Comparison of ENCODE assay signal across 8 cellular contexts in the genomic region with DNA sequence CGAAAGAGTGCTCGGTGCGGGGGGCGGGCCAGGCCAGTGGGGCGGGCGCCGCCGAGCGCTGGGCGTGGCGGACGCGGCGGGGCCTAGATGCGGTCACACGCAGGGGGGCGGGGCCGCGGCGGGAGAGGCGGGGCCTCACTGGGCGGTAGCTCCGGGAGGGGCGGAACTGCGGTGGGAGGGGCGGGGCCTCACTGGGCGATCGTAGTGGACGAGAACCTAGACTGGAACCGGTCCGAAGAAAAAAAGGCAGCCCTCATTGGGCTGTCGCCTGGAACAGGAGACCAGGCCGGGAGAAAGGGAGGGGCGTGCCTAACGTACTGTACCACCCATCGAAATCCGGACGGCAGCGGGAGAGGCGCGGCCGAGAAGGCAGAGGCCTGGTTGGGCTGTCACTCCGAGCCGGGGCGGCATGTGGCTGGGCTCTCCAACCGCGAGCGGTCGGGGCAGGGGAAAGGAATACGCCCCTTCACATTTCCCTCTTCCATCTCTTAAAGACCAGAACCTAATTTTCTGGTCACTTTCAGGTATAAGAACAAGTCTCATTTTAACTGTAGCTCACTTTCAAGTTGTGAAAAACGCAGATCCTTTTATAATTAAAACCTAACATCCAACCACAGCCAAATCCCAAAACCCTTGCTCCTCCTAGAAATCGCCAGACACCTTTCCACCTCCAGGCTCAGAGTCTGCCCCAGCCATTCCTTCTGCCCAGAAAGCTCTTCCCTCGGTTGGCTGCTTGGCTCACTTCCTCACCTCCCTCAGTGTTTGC. TPM values are rescaled to one million over a fixed set of nuclear protein-coding genes. Genes with fewer than 3 reads are reported as not detected.
DNase-seq lines count a peak whose midpoint lies in the region; ATAC-seq and TF ChIP-seq lines count a peak whose summit lies in the region.

A gene with protein sequence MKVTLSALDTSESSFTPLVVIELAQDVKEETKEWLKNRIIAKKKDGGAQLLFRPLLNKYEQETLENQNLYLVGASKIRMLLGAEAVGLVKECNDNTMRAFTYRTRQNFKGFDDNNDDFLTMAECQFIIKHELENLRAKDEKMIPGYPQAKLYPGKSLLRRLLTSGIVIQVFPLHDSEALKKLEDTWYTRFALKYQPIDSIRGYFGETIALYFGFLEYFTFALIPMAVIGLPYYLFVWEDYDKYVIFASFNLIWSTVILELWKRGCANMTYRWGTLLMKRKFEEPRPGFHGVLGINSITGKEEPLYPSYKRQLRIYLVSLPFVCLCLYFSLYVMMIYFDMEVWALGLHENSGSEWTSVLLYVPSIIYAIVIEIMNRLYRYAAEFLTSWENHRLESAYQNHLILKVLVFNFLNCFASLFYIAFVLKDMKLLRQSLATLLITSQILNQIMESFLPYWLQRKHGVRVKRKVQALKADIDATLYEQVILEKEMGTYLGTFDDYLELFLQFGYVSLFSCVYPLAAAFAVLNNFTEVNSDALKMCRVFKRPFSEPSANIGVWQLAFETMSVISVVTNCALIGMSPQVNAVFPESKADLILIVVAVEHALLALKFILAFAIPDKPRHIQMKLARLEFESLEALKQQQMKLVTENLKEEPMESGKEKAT (minus strand): TSS at position 38 of the 766 bp plus-strand sequence. CDS start 16,159 bp downstream, outside the sequence.

- peak within 1 kb of the TSS; percentile 91; the same call in 2 of the 3 replicates for H2BK15ac ChIP-seq in IMR-90 (ENCODE audit: low read depth, low read length)

- H3K27ac ChIP-seq in IMR-90 (ENCODE audit: insufficient read depth, low read length), result peak within 1 kb of the TSS; percentile 78

- H2BK5ac ChIP-seq in IMR-90 (ENCODE audit: low read depth, low read length, poor library complexity, severe bottlenecking), result peak within 1 kb of the TSS; percentile 68

- no peaks in the 10 kb centered on the region for H3K9me3 ChIP-seq in IMR-90 (ENCODE audit: control insufficient read depth, insufficient read depth, low read length)

- no peaks in the 10 kb centered on the region for H3K36me3 ChIP-seq in IMR-90 (ENCODE audit: control insufficient read depth, insufficient read depth, low read length)

- dilution Hi-C loops in IMR-90 (cut with HindIII; ENCODE audit: low sequenced_read_pairs, unreplicated experiment), result no loop called here

- H3K4ac ChIP-seq in IMR-90 (ENCODE audit: low read depth, low read length), result peak within 1 kb of the TSS; percentile 92

- H2AK9ac ChIP-seq in IMR-90 (replicated peaks; ENCODE audit: low read depth, low read length, poor library complexity), result peak within 1 kb of the TSS; percentile 89

- peak within 1 kb of the TSS; percentile 92 for H3K23ac ChIP-seq in IMR-90 (ENCODE audit: low read depth, low read length)

- BruUV-seq in IMR-90 (replicated peaks; lab: Mats Ljungman, UMichigan), result no TSS peak

- no peak for TF ChIP-seq RAD21 in IMR-90 (IDR thresholded peaks at IDR 0.05; ENCODE audit: low read length)

- peak within 1 kb of the TSS; percentile 81 for H3K4me3 ChIP-seq in IMR-90 (ENCODE audit: insufficient read depth, low read depth, low read length)
- peak within 1 kb of the TSS; percentile 74 for H3K4me3 ChIP-seq in epithelial cell of esophagus (ENCODE audit: low read length)

- no peak for TF ChIP-seq CTCF in IMR-90 (conservative IDR thresholded peaks at IDR 0.05; ENCODE audit: low read depth, low read length)
- no peak for TF ChIP-seq CTCF in epithelial cell of esophagus (IDR thresholded peaks at IDR 0.05; ENCODE audit: insufficient read depth, low read depth, low read length, missing control alignments)

- DNase-seq in DMS 273 treated with DMSO at 0.1 percent for 48 hours (lab: John Stamatoyannopoulos, UW) (peak; percentile 93), IMR-90 (peak; percentile 99), OCI-M1 (lab: John Stamatoyannopoulos, UW) (peak; percentile 99), activated T-cell treated with anti-CD3 and anti-CD28 coated beads for 48 hours (ENCODE audit: low read depth) (peak; percentile 96), epithelial cell of esophagus (ENCODE audit: low read depth) (peak; percentile 99), middle frontal gyrus (ENCODE audit: extremely low spot score, low spot score) (peak; percentile 94)
- peak; percentile 91 to 92 for DNase-seq in stimulated activated CD8-positive, alpha-beta memory T cell treated with anti-CD3 and anti-CD28 coated beads, Interleukin-2, amount 100 ng/mL, for 1 hour (ENCODE audit: low read depth in 2 of 2)

- peak within 1 kb of the TSS; percentile 54 for H3K18ac ChIP-seq in IMR-90 (ENCODE audit: low read depth, low read length)

- H4K91ac ChIP-seq in IMR-90 (ENCODE audit: insufficient read depth, low read depth, low read length), result peak within 1 kb of the TSS; percentile 49

- H3K14ac ChIP-seq in IMR-90 (replicated peaks; ENCODE audit: low read depth, low read length), result peak within 1 kb of the TSS; percentile 89

- H3K9me1 ChIP-seq in IMR-90 (ENCODE audit: insufficient read depth, low read length), result no peaks in the 10 kb centered on the region

- peaks cover 16 to 31% of the 10 kb centered on the region in 2 experiments for H3K79me1 ChIP-seq in IMR-90 (ENCODE audit: low read depth in 1 of 2, low read length in 2 of 2)

- H2AK5ac ChIP-seq in IMR-90 (ENCODE audit: low read depth, low read length), result peak within 1 kb of the TSS; percentile 47

- peak within 1 kb of the TSS; percentile 73 for H2BK20ac ChIP-seq in IMR-90 (ENCODE audit: low read depth, low read length)

- peak within 1 kb of the TSS; percentile 98 for H3K9ac ChIP-seq in IMR-90 (ENCODE audit: low read depth, low read length)

- CTCF ChIA-PET in IMR-90 (lab: Yijun Ruan, JAX), result interaction anchor here (0.6 kb wide), 1 partner anchor 855 kb away, joined by 3 read pairs; no protein-coding TSS in a partner anchor

- no peak for TF ChIP-seq POLR2A in IMR-90 (IDR thresholded peaks at IDR 0.05; ENCODE audit: low read depth, low read length)

- H3K27me3 ChIP-seq in IMR-90 (ENCODE audit: control insufficient read depth, insufficient read depth, low read length), result no peaks in the 10 kb centered on the region

- H4K5ac ChIP-seq in IMR-90 (ENCODE audit: low read depth, low read length), result peak within 1 kb of the TSS; percentile 95

- intact Hi-C loops in IMR-90 (cut with micrococcal nuclease), result loop anchor here (2.0 to 10.0 kb wide), 4 partner anchors 69 to 397 kb away; a partner anchor contains a TSS

- in situ Hi-C loops in IMR-90 (cut with MboI; ENCODE audit: low sequenced_read_pairs), result loop anchor here (5.0 kb wide), 1 partner anchor 65 kb away; no protein-coding TSS in a partner anchor

- H4K20me1 ChIP-seq in IMR-90 (ENCODE audit: insufficient read depth, low read length), result no peaks in the 10 kb centered on the region; the same call in 1 of the 2 replicates

- H2AFZ ChIP-seq in IMR-90 (replicated peaks; ENCODE audit: low read length, poor library complexity), result peak within 1 kb of the TSS; percentile 95

- H3K4me2 ChIP-seq in IMR-90 (ENCODE audit: low read depth, low read length), result peak within 1 kb of the TSS; percentile 98

- 1% methylated on average over 25 of the region's 53 CpGs; no CpG with 5 or more reads in 1 of the 2 experiments for WGBS in IMR-90 (ENCODE audit: extremely low coverage in 2 of 2, insufficient read length in 1 of 2), 2 experiments

- POLR2A ChIA-PET in IMR-90 (lab: Charles Lee; ENCODE audit: unreplicated experiment), result interaction anchor here (0.5 to 1.0 kb wide), 3 partner anchors 10 to 230 kb away, joined by 3 to 4 read pairs (median 4); no protein-coding TSS in a partner anchor

- H3K56ac ChIP-seq in IMR-90 (ENCODE audit: extremely low read depth, insufficient read depth, low read length), result peak within 1 kb of the TSS; percentile 86

- peak within 1 kb of the TSS; percentile 83 for H2BK120ac ChIP-seq in IMR-90 (ENCODE audit: low read depth, low read length)

- H3K4me1 ChIP-seq in IMR-90 (ENCODE audit: control insufficient read depth, insufficient read depth, low read length), result peaks cover 4% of the 10 kb centered on the region

- ATAC-seq in GM21529 (IDR thresholded peaks at IDR 0.05; ENCODE audit: unreplicated experiment), result peak; percentile 95
- ATAC-seq in IMR-90 (ENCODE audit: low read depth), result peak; percentile 95

- peak within 1 kb of the TSS; percentile 93 to 95 for H4K8ac ChIP-seq in IMR-90 (ENCODE audit: low read depth in 2 of 2, low read length in 2 of 2)

TF ChIP-seq in IMR-90, 13 proteins besides CTCF, POLR2A, EP300 and RAD21:
- peak; percentile 92 for TF ChIP-seq MXI1 (IDR thresholded peaks at IDR 0.05; ENCODE audit: borderline replicate concordance, low read depth, low read length)
- TF ChIP-seq CHD1 (IDR thresholded peaks at IDR 0.05; ENCODE audit: low read depth, low read length), result no peak
- TF ChIP-seq, protein P1, sequence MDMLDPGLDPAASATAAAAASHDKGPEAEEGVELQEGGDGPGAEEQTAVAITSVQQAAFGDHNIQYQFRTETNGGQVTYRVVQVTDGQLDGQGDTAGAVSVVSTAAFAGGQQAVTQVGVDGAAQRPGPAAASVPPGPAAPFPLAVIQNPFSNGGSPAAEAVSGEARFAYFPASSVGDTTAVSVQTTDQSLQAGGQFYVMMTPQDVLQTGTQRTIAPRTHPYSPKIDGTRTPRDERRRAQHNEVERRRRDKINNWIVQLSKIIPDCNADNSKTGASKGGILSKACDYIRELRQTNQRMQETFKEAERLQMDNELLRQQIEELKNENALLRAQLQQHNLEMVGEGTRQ (IDR thresholded peaks at IDR 0.05; ENCODE audit: low read depth, low read length), result peak; percentile 69
- TF ChIP-seq MAZ (IDR thresholded peaks at IDR 0.05; ENCODE audit: borderline replicate concordance, low read depth, low read length), result peak; percentile 65; the same call in 1 of the 2 replicates

RNA-seq across cellular contexts. Expression of the gene that starts here (rescaled TPM):
- 41.6 and 42.5 TPM in 2 replicates for total RNA-seq in IMR-90 (2012; rRNA removed)
- polyA plus RNA-seq in IMR-90 (2012; rRNA removed), result 26.0 and 28.5 TPM in 2 replicates
- 18.0 and 20.1 TPM in 2 replicates for polyA plus RNA-seq in IMR-90 (2012; cell fraction: cytosol; rRNA removed)
- 13.2 and 17.8 TPM in 2 replicates for polyA plus RNA-seq in IMR-90 (2012; cell fraction: nucleus; rRNA removed; ENCODE audit: low replicate concordance)

Comparison
In these comparisons a context has a peak if more than half of its experiments do, and no peak if none do; other contexts are left out.
1. Peak in every context shown above with its lines: DNase-seq, ATAC-seq, H3K4me3 ChIP-seq and H3K27ac ChIP-seq.